In genomic region chr19:47258895-47259555, GRCh38 we compare ENCODE assay signal across 12 cellular contexts. TPM values are rescaled to one million over a fixed set of nuclear protein-coding genes. Genes with fewer than 3 reads are reported as not detected.
A peak's percentile ranks its signal among the peaks of the same experiment; 100 is the strongest.
DNase-seq lines count a peak whose midpoint lies in the region; ATAC-seq and TF ChIP-seq lines count a peak whose summit lies in the region.
"Had no signal": no experiment of that assay in that cellular context is flagged by ENCODE, and none has a peak within 500 bp of the region (broad histone marks: within the 10 kb centered on the region; RNA-seq: fewer than 3 reads in every experiment).

No MANE protein-coding gene starts in this region.

- no peak for TF ChIP-seq POLR2A in uterus (IDR thresholded peaks at IDR 0.05)

- H3K36me3 ChIP-seq in heart right ventricle (peaks cover 0 to 59% (median 22%) of the 10 kb centered on the region in 9 donors), uterus (no peaks in the 10 kb centered on the region)

- ATAC-seq in heart right ventricle = no peak
- ATAC-seq in Right ventricle myocardium inferior = no peak
- ATAC-seq in activated naive CD8-positive, alpha-beta T cell treated with anti-CD3 and anti-CD28 coated beads, Interleukin-2, amount 10 ng/mL, durations not matched to agents 7 days and 5 days (ENCODE audit: low read depth) = no peak
- ATAC-seq in naive thymus-derived CD8-positive, alpha-beta T cell = no peak
- ATAC-seq: GM12878, right cardiac atrium had no signal

- H3K27me3 Mint-ChIP-seq in activated naive CD8-positive, alpha-beta T cell treated with anti-CD3 and anti-CD28 coated beads, Interleukin-2, amount 10 ng/mL, durations not matched to agents 7 days and 5 days = no peaks in the 10 kb centered on the region
- no peaks in the 10 kb centered on the region for H3K27me3 Mint-ChIP-seq in naive thymus-derived CD8-positive, alpha-beta T cell

- H3K27ac ChIP-seq in heart right ventricle (peak overlapping the region in 6 of 10 donors; percentile 90 to 97 (median 95)), uterus (peak overlapping the region; percentile 17 to 97)

- POLR2A ChIA-PET in activated naive CD8-positive, alpha-beta T cell treated with anti-CD3 and anti-CD28 coated beads, Interleukin-2, amount 10 ng/mL, durations not matched to agents 7 days and 5 days (lab: Charles Lee) = no interaction called here
- POLR2A ChIA-PET in naive thymus-derived CD8-positive, alpha-beta T cell (lab: Charles Lee) = no interaction called here

- peaks cover 30% of the 10 kb centered on the region for H3K4me1 Mint-ChIP-seq in activated naive CD8-positive, alpha-beta T cell treated with anti-CD3 and anti-CD28 coated beads, Interleukin-2, amount 10 ng/mL, durations not matched to agents 7 days and 5 days
- H3K4me1 Mint-ChIP-seq in naive thymus-derived CD8-positive, alpha-beta T cell = peaks cover 36 to 53% (median 50%) of the 10 kb centered on the region in 4 donors

- DNase-seq in heart right ventricle (no peak), Right ventricle myocardium inferior (ENCODE audit: missing footprints) (no peak), uterus (no peak), T1000 (lab: John Stamatoyannopoulos, UW) (no peak), medulla oblongata (ENCODE audit: extremely low spot score) (no peak), AML-193 (lab: John Stamatoyannopoulos, UW) (no peak)
- no peak for DNase-seq in activated naive CD8-positive, alpha-beta T cell treated with anti-CD3 and anti-CD28 coated beads, Interleukin-2, amount 10 ng/mL, durations not matched to agents 7 days and 5 days
- no peak for DNase-seq in naive thymus-derived CD8-positive, alpha-beta T cell
- DNase-seq: activated gamma-delta T cell, NCI-H526 had no signal

- intact Hi-C loops in heart right ventricle (cut with DNase I) (no loop called here), Right ventricle myocardium inferior (cut with DNase I) (no loop called here), uterus (cut with DNase I; ENCODE audit: low total_unique reads) (no loop called here)

- H3K27ac Mint-ChIP-seq in activated naive CD8-positive, alpha-beta T cell treated with anti-CD3 and anti-CD28 coated beads, Interleukin-2, amount 10 ng/mL, durations not matched to agents 7 days and 5 days = peak overlapping the region; percentile 14
- peak overlapping the region in 8 of 10 donors; percentile 45 to 87 (median 68) for H3K27ac Mint-ChIP-seq in naive thymus-derived CD8-positive, alpha-beta T cell

- H3K27me3 ChIP-seq in heart right ventricle (no peaks in the 10 kb centered on the region), uterus (no peaks in the 10 kb centered on the region)

- peaks cover 26% of the 10 kb centered on the region for H3K36me3 Mint-ChIP-seq in activated naive CD8-positive, alpha-beta T cell treated with anti-CD3 and anti-CD28 coated beads, Interleukin-2, amount 10 ng/mL, durations not matched to agents 7 days and 5 days
- H3K36me3 Mint-ChIP-seq in naive thymus-derived CD8-positive, alpha-beta T cell = peaks cover 0 to 56% (median 27%) of the 10 kb centered on the region in 3 donors

- H3K4me3 Mint-ChIP-seq in activated naive CD8-positive, alpha-beta T cell treated with anti-CD3 and anti-CD28 coated beads, Interleukin-2, amount 10 ng/mL, durations not matched to agents 7 days and 5 days = peak overlapping the region; percentile 97
- peak overlapping the region in 9 of 10 donors; percentile 15 to 94 (median 58) for H3K4me3 Mint-ChIP-seq in naive thymus-derived CD8-positive, alpha-beta T cell

- TF ChIP-seq CTCF in heart right ventricle (IDR thresholded peaks at IDR 0.05) (no peak), uterus (IDR thresholded peaks at IDR 0.05) (no peak)

- no peaks in the 10 kb centered on the region for H3K9me3 Mint-ChIP-seq in activated naive CD8-positive, alpha-beta T cell treated with anti-CD3 and anti-CD28 coated beads, Interleukin-2, amount 10 ng/mL, durations not matched to agents 7 days and 5 days
- no peaks in the 10 kb centered on the region for H3K9me3 Mint-ChIP-seq in naive thymus-derived CD8-positive, alpha-beta T cell

- H3K4me3 ChIP-seq in heart right ventricle = no peak overlapping the region
- no peak overlapping the region for H3K4me3 ChIP-seq in uterus

- WGBS in heart right ventricle, 2 donors = 90 to 96% methylated on average over 6 of the region's 6 CpGs

- H3K4me1 ChIP-seq in heart right ventricle (peaks cover 6 to 42% (median 28%) of the 10 kb centered on the region in 9 donors), uterus (peaks cover 9 to 16% of the 10 kb centered on the region in 2 donors)

- H3K9me3 ChIP-seq in heart right ventricle (no peaks in the 10 kb centered on the region), uterus (no peaks in the 10 kb centered on the region)

RNA-seq across cellular contexts. Expression of gene CCDC9, which starts 2.7 kb away (rescaled TPM):
- 10 to 100 TPM; 14.2 to 28.7 (median 17.4) TPM for total RNA-seq in heart right ventricle
- 10 to 100 TPM; 15.8 to 31.1 TPM for polyA plus RNA-seq in heart right ventricle
- 21.2 TPM for total RNA-seq in Right ventricle myocardium inferior
- total RNA-seq in activated naive CD8-positive, alpha-beta T cell treated with anti-CD3 and anti-CD28 coated beads, Interleukin-2, amount 10 ng/mL, durations not matched to agents 7 days and 5 days = 10 to 100 TPM; 37.8 to 39.6 TPM
- 10 to 100 TPM; 53.0 to 53.1 TPM for total RNA-seq in naive thymus-derived CD8-positive, alpha-beta T cell
- 10 to 100 TPM in 1 of 3 donors, 1 to 10 TPM in 2; 5.0 to 10.8 (median 7.1) TPM for polyA plus RNA-seq in naive thymus-derived CD8-positive, alpha-beta T cell
- 10 to 100 TPM in 2 of 4 donors, 1 to 10 TPM in 2; 2.6 to 45.4 (median 8.1) TPM for total RNA-seq in uterus

RNA-seq across cellular contexts. Expression of gene INAFM1, which starts 15.7 kb away (rescaled TPM):
- 10 to 100 TPM in 8 of 10 donors, 1 to 10 TPM in 2; 9.2 to 14.2 (median 11.6) TPM for total RNA-seq in heart right ventricle
- polyA plus RNA-seq in heart right ventricle = 10 to 100 TPM; 13.7 to 16.4 TPM
- 11.2 TPM for total RNA-seq in Right ventricle myocardium inferior
- 10 to 100 TPM; 14.2 to 15.4 TPM for total RNA-seq in activated naive CD8-positive, alpha-beta T cell treated with anti-CD3 and anti-CD28 coated beads, Interleukin-2, amount 10 ng/mL, durations not matched to agents 7 days and 5 days
- 10 to 100 TPM; 17.6 to 19.7 TPM for total RNA-seq in naive thymus-derived CD8-positive, alpha-beta T cell
- polyA plus RNA-seq in naive thymus-derived CD8-positive, alpha-beta T cell = 1 to 10 TPM; 2.4 to 5.3 (median 3.4) TPM
- 10 to 100 TPM in 2 of 4 donors, 1 to 10 TPM in 2; 2.8 to 39.5 (median 13.5) TPM for total RNA-seq in uterus

RNA-seq across cellular contexts. Expression of gene BBC3, which starts 28.0 kb away (rescaled TPM):
- total RNA-seq in heart right ventricle = 1 to 10 TPM; 2.4 to 5.5 (median 3.5) TPM
- 1 to 10 TPM; 4.1 to 6.0 TPM for polyA plus RNA-seq in heart right ventricle
- total RNA-seq in Right ventricle myocardium inferior = 5.0 TPM
- 10 to 100 TPM; 29.5 to 29.9 TPM for total RNA-seq in activated naive CD8-positive, alpha-beta T cell treated with anti-CD3 and anti-CD28 coated beads, Interleukin-2, amount 10 ng/mL, durations not matched to agents 7 days and 5 days
- 10 to 100 TPM; 37.0 to 37.4 TPM for total RNA-seq in naive thymus-derived CD8-positive, alpha-beta T cell
- polyA plus RNA-seq in naive thymus-derived CD8-positive, alpha-beta T cell = 10 to 100 TPM in 1 of 3 donors, 1 to 10 TPM in 2; 7.2 to 13.0 (median 7.3) TPM
- total RNA-seq in uterus = 10 to 100 TPM in 1 of 4 donors, 1 to 10 TPM in 3; 3.2 to 11.1 (median 4.8) TPM

RNA-seq across cellular contexts. Expression of gene C5AR1, which starts 50.6 kb away (rescaled TPM):
- total RNA-seq in heart right ventricle (10 to 100 TPM in 3 of 10 donors, 1 to 10 TPM in 7; 4.5 to 18.6 (median 6.9) TPM), Right ventricle myocardium inferior (5.0 TPM), uterus (1 to 10 TPM in 3 of 4 donors, under 1 TPM in 1; 0.51 to 8.0 (median 2.9) TPM)
- polyA plus RNA-seq in heart right ventricle = 1 to 10 TPM; 1.7 to 5.4 TPM
- total RNA-seq in activated naive CD8-positive, alpha-beta T cell treated with anti-CD3 and anti-CD28 coated beads, Interleukin-2, amount 10 ng/mL, durations not matched to agents 7 days and 5 days = 1 to 10 TPM; 4.0 to 4.6 TPM
- total RNA-seq in naive thymus-derived CD8-positive, alpha-beta T cell = 1 to 10 TPM; 2.6 TPM
- under 1 TPM in 1 of 3 donors, not detected in 2; 0.15 TPM for polyA plus RNA-seq in naive thymus-derived CD8-positive, alpha-beta T cell
